ENCODE assay signal across 2 cellular contexts in genomic region chr3:171797265-171797679, GRCh38.
TF ChIP-seq lines count a peak whose summit lies in the region.

No MANE protein-coding gene starts in this region.

TF ChIP-seq in A549, 52 proteins besides CTCF, POLR2A, EP300 and RAD21:
- TF ChIP-seq RCOR1 (IDR thresholded peaks at IDR 0.05; ENCODE audit: low read depth, low read length): no peak
- TF ChIP-seq MAFK (IDR thresholded peaks at IDR 0.05; ENCODE audit: partially characterized antibody): peak; percentile 80

TF ChIP-seq in GM12878, 131 proteins besides CTCF, POLR2A, EP300 and RAD21 (continues in another document):
- peak; percentile 72 for TF ChIP-seq ATF7 (IDR thresholded peaks at IDR 0.05; ENCODE audit: low read depth)
- TF ChIP-seq ZNF384 (IDR thresholded peaks at IDR 0.05; ENCODE audit: borderline replicate concordance, low read depth, low read length): peak; percentile 69
- peak; percentile 78; the same call in 1 of the 2 replicates for TF ChIP-seq WRNIP1 (IDR thresholded peaks at IDR 0.05; ENCODE audit: borderline replicate concordance, low read depth, low read length)
- TF ChIP-seq PAX5 (IDR thresholded peaks at IDR 0.05; ENCODE audit: borderline replicate concordance, low read depth, low read length): peak; percentile 82
- TF ChIP-seq SMC3 (IDR thresholded peaks at IDR 0.05; ENCODE audit: borderline replicate concordance, low read length): no peak; the same call in 1 of the 2 replicates
- no peak for TF ChIP-seq SREBF2 (IDR thresholded peaks at IDR 0.05; ENCODE audit: low read length)
- peak; percentile 97 for TF ChIP-seq YBX1 (IDR thresholded peaks at IDR 0.05)
- TF ChIP-seq ZSCAN29 (IDR thresholded peaks at IDR 0.05): no peak
- TF ChIP-seq CREB1 (IDR thresholded peaks at IDR 0.05; ENCODE audit: low read depth): no peak
- TF ChIP-seq, protein P1, sequence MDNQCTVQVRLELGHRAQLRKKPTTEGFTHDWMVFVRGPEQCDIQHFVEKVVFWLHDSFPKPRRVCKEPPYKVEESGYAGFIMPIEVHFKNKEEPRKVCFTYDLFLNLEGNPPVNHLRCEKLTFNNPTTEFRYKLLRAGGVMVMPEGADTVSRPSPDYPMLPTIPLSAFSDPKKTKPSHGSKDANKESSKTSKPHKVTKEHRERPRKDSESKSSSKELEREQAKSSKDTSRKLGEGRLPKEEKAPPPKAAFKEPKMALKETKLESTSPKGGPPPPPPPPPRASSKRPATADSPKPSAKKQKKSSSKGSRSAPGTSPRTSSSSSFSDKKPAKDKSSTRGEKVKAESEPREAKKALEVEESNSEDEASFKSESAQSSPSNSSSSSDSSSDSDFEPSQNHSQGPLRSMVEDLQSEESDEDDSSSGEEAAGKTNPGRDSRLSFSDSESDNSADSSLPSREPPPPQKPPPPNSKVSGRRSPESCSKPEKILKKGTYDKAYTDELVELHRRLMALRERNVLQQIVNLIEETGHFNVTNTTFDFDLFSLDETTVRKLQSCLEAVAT (IDR thresholded peaks at IDR 0.05): peak; percentile 76; the same call in 1 of the 2 replicates
- peak; percentile 21; the same call in 1 of the 2 replicates for TF ChIP-seq ZNF687 (IDR thresholded peaks at IDR 0.05)
- TF ChIP-seq SP1 (IDR thresholded peaks at IDR 0.05; ENCODE audit: low read depth, low read length): no peak
- peak; percentile 100 for TF ChIP-seq MEF2B (IDR thresholded peaks at IDR 0.05; ENCODE audit: partially characterized antibody, poor library complexity, severe bottlenecking)
- 0 out of 4 replicates have a peak, but pooled peaks of 1 of the 2 experiments have one; percentile 32 for TF ChIP-seq BHLHE40 (IDR thresholded peaks at IDR 0.05; ENCODE audit: borderline replicate concordance in 1 of 2, low read depth in 2 of 2, low read length in 1 of 2)
- TF ChIP-seq KLF5 (IDR thresholded peaks at IDR 0.05; ENCODE audit: partially characterized antibody): peak; percentile 42
- no peak for TF ChIP-seq ZNF592 (IDR thresholded peaks at IDR 0.05)
- TF ChIP-seq RELA (IDR thresholded peaks at IDR 0.05; ENCODE audit: borderline replicate concordance, partially characterized antibody): peak; percentile 9
- TF ChIP-seq ESRRA (IDR thresholded peaks at IDR 0.05; ENCODE audit: low read length): no peak
- TF ChIP-seq BCL11A (IDR thresholded peaks at IDR 0.05; ENCODE audit: low read depth, low read length): peak; percentile 43; the same call in 1 of the 2 replicates
- no peak for TF ChIP-seq FOXK2 (IDR thresholded peaks at IDR 0.05)
- no peak for TF ChIP-seq CHD1 (IDR thresholded peaks at IDR 0.05; ENCODE audit: low read depth, low read length)
- TF ChIP-seq SIX5 (IDR thresholded peaks at IDR 0.05; ENCODE audit: low read depth, low read length, severe bottlenecking): no peak
- TF ChIP-seq, protein P2, sequence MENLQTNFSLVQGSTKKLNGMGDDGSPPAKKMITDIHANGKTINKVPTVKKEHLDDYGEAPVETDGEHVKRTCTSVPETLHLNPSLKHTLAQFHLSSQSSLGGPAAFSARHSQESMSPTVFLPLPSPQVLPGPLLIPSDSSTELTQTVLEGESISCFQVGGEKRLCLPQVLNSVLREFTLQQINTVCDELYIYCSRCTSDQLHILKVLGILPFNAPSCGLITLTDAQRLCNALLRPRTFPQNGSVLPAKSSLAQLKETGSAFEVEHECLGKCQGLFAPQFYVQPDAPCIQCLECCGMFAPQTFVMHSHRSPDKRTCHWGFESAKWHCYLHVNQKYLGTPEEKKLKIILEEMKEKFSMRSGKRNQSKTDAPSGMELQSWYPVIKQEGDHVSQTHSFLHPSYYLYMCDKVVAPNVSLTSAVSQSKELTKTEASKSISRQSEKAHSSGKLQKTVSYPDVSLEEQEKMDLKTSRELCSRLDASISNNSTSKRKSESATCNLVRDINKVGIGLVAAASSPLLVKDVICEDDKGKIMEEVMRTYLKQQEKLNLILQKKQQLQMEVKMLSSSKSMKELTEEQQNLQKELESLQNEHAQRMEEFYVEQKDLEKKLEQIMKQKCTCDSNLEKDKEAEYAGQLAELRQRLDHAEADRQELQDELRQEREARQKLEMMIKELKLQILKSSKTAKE (IDR thresholded peaks at IDR 0.05; ENCODE audit: low read depth, poor library complexity, severe bottlenecking): peak; percentile 46
- TF ChIP-seq TAF1 (IDR thresholded peaks at IDR 0.05; ENCODE audit: borderline replicate concordance, low read depth, low read length): no peak
- no peak for TF ChIP-seq ZBED1 (IDR thresholded peaks at IDR 0.05; ENCODE audit: borderline replicate concordance)
- TF ChIP-seq ZNF207 (IDR thresholded peaks at IDR 0.05; ENCODE audit: borderline replicate concordance): no peak
- TF ChIP-seq RB1 (IDR thresholded peaks at IDR 0.05; ENCODE audit: borderline replicate concordance): peak; percentile 100
- TF ChIP-seq KAT2A (conservative IDR thresholded peaks at IDR 0.05; ENCODE audit: control insufficient read depth, low read depth, low read length): no peak
- TF ChIP-seq, protein P3, sequence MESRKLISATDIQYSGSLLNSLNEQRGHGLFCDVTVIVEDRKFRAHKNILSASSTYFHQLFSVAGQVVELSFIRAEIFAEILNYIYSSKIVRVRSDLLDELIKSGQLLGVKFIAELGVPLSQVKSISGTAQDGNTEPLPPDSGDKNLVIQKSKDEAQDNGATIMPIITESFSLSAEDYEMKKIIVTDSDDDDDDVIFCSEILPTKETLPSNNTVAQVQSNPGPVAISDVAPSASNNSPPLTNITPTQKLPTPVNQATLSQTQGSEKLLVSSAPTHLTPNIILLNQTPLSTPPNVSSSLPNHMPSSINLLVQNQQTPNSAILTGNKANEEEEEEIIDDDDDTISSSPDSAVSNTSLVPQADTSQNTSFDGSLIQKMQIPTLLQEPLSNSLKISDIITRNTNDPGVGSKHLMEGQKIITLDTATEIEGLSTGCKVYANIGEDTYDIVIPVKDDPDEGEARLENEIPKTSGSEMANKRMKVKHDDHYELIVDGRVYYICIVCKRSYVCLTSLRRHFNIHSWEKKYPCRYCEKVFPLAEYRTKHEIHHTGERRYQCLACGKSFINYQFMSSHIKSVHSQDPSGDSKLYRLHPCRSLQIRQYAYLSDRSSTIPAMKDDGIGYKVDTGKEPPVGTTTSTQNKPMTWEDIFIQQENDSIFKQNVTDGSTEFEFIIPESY (IDR thresholded peaks at IDR 0.05): no peak
- TF ChIP-seq, protein P4, sequence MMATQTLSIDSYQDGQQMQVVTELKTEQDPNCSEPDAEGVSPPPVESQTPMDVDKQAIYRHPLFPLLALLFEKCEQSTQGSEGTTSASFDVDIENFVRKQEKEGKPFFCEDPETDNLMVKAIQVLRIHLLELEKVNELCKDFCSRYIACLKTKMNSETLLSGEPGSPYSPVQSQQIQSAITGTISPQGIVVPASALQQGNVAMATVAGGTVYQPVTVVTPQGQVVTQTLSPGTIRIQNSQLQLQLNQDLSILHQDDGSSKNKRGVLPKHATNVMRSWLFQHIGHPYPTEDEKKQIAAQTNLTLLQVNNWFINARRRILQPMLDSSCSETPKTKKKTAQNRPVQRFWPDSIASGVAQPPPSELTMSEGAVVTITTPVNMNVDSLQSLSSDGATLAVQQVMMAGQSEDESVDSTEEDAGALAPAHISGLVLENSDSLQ (IDR thresholded peaks at IDR 0.05): peak; percentile 18; the same call in 1 of the 2 replicates
- TF ChIP-seq SMAD1 (IDR thresholded peaks at IDR 0.05; ENCODE audit: low read depth, partially characterized antibody): peak; percentile 91
- TF ChIP-seq TCF12 (IDR thresholded peaks at IDR 0.05; ENCODE audit: low read depth, low read length): peak; percentile 92
- TF ChIP-seq CUX1 (IDR thresholded peaks at IDR 0.05; ENCODE audit: insufficient replicate concordance, low read depth, low read length): peak; percentile 99
- no peak for TF ChIP-seq YY1 (IDR thresholded peaks at IDR 0.05; ENCODE audit: low read depth, low read length)
- TF ChIP-seq ASH2L (IDR thresholded peaks at IDR 0.05; ENCODE audit: borderline replicate concordance, low read depth): no peak
- peak; percentile 83 for TF ChIP-seq NBN (IDR thresholded peaks at IDR 0.05)
- TF ChIP-seq, protein P5, sequence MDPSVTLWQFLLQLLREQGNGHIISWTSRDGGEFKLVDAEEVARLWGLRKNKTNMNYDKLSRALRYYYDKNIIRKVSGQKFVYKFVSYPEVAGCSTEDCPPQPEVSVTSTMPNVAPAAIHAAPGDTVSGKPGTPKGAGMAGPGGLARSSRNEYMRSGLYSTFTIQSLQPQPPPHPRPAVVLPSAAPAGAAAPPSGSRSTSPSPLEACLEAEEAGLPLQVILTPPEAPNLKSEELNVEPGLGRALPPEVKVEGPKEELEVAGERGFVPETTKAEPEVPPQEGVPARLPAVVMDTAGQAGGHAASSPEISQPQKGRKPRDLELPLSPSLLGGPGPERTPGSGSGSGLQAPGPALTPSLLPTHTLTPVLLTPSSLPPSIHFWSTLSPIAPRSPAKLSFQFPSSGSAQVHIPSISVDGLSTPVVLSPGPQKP (IDR thresholded peaks at IDR 0.05; ENCODE audit: low read depth, low read length): no peak
